Comparison of ENCODE assay signal across 7 cellular contexts in genomic region chr19:47112166-47112663, GRCh38.
A peak's percentile ranks its signal among the peaks of the same experiment; 100 is the strongest.
DNase-seq lines count a peak whose midpoint lies in the region; ATAC-seq and TF ChIP-seq lines count a peak whose summit lies in the region.

No MANE protein-coding gene starts in this region.

- H3K4me3 Mint-ChIP-seq in memory B cell = peak overlapping the region; percentile 95

- DNase-seq in NCI-H82 treated with DMSO at 0.1 percent for 48 hours (lab: John Stamatoyannopoulos, UW; ENCODE audit: unreplicated experiment) (peak; percentile 59), memory B cell (ENCODE audit: low spot score in 2 of 2) (peak; percentile 81 to 82)
- peak; percentile 94 for DNase-seq in activated CD8-positive, alpha-beta memory T cell treated with anti-CD3 and anti-CD28 coated beads for 24 hours
- DNase-seq in effector CD8-positive, alpha-beta T cell (lab: John Stamatoyannopoulos, UW) = peak; percentile 72
- DNase-seq in stimulated activated CD8-positive, alpha-beta memory T cell treated with anti-CD3 and anti-CD28 coated beads, Interleukin-12 subunit alpha, Interleukin-12 subunit beta, amount 100 ng/mL, for 1 hour (ENCODE audit: low read depth) = peak; percentile 81

- ATAC-seq in HG03432 (IDR thresholded peaks at IDR 0.05; ENCODE audit: unreplicated experiment) (peak; percentile 15), memory B cell (ENCODE audit: low read depth) (peak; percentile 33)

- TF ChIP-seq POLR2A in GM15510 (IDR thresholded peaks at IDR 0.05; ENCODE audit: borderline replicate concordance, extremely low read depth, insufficient read length) = peak; percentile 86

- H3K27me3 Mint-ChIP-seq in memory B cell = no peaks in the 10 kb centered on the region

- peaks cover 26% of the 10 kb centered on the region for H3K4me1 Mint-ChIP-seq in memory B cell

- H3K9me3 Mint-ChIP-seq in memory B cell = no peaks in the 10 kb centered on the region

- H3K27ac Mint-ChIP-seq in memory B cell = peak overlapping the region; percentile 99

- H3K36me3 Mint-ChIP-seq in memory B cell = peaks cover 13% of the 10 kb centered on the region

Comparison
In these comparisons a context has a peak if more than half of its experiments do, and no peak if none do; other contexts are left out.
1. Peak in every context shown above with its lines: DNase-seq and ATAC-seq.